ENCODE assay signal across 8 cellular contexts in the genomic region with DNA sequence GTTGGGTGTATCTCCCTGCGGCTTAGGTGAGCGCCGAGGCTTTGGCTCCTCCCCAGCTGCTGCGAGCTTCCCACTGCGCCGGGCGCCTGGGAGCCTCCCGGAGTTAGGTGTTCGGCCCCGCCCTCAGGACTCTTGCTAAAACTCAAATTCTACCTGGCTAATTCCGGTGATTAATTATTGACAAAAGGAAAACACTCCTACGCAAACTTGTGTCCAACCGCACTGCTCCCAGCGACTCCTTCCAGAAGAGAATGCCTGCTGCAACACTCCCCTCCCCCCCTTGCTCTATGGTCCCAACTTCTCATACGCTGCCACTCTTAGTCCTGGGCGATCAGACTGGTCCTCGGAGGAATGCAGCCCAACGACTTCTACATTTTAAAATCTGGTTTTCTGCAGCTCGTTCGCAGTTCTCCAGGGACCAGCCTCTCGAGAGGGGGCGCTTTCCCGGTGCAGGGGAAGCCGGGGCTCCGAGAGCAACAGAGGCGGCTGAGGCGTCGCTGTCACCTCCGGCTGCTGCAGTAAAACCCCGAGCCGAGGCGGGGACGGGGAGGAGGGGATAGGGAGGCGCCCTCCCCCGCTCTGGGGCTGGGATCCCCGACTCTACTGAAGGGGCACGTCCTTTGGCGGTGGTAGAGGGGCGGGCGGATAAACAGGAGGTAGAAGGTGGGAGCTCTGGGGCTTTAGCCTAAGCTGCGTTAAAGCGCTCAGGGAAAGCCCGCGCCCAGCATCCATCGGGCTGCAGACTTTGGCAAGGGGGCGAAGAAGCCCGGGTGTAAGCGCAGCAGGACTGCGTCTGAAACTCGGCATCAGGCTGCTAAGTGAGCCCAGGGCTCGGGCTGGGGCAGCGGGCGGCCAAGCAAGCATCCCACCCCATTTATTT. TPM values are rescaled to one million over a fixed set of nuclear protein-coding genes. Genes with fewer than 3 reads are reported as not detected.
DNase-seq lines count a peak whose midpoint lies in the region; ATAC-seq and TF ChIP-seq lines count a peak whose summit lies in the region.

A gene with protein sequence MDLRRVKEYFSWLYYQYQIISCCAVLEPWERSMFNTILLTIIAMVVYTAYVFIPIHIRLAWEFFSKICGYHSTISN (minus strand): TSS at position 77 of the 880 bp plus-strand sequence. CDS start 25,194 bp downstream, outside the sequence.

- peaks cover 21% of the 10 kb centered on the region for H3K4me1 ChIP-seq in body of pancreas
- peaks cover 24% of the 10 kb centered on the region for H3K4me1 ChIP-seq in iPS-18a (ENCODE audit: control insufficient read depth, low read depth, low read length)
- H3K4me1 ChIP-seq in skeletal muscle satellite cell (ENCODE audit: control insufficient read depth, insufficient read depth, low read length), result peaks cover 13% of the 10 kb centered on the region

- peaks cover 0 to 8% of the 10 kb centered on the region in 2 donors for H3K27me3 ChIP-seq in body of pancreas
- H3K27me3 ChIP-seq in iPS-18a (ENCODE audit: control insufficient read depth, insufficient read depth, low read length), result peaks cover 21% of the 10 kb centered on the region
- peaks cover 43% of the 10 kb centered on the region for H3K27me3 ChIP-seq in skeletal muscle satellite cell (ENCODE audit: control insufficient read depth, insufficient read depth, low read length)

- H3K4me2 ChIP-seq in skeletal muscle satellite cell (ENCODE audit: low read length), result peak within 1 kb of the TSS; percentile 94

- peak in 1 of 3 donors; percentile 21 for TF ChIP-seq POLR2A in body of pancreas (IDR thresholded peaks at IDR 0.05)

- no peak within 1 kb of the TSS for H3K27ac ChIP-seq in body of pancreas
- no peak within 1 kb of the TSS for H3K27ac ChIP-seq in iPS-18a (ENCODE audit: low read length)

- no peaks in the 10 kb centered on the region for H3K36me3 ChIP-seq in body of pancreas (replicated peaks in 1 of 2; ENCODE audit: insufficient read depth in 1 of 2, low read depth in 2 of 2)
- no peaks in the 10 kb centered on the region for H3K36me3 ChIP-seq in iPS-18a (ENCODE audit: control insufficient read depth, low read depth, low read length)
- no peaks in the 10 kb centered on the region for H3K36me3 ChIP-seq in skeletal muscle satellite cell (ENCODE audit: insufficient read depth, low read length)

- ATAC-seq in GM21381 (IDR thresholded peaks at IDR 0.05; ENCODE audit: unreplicated experiment), result peak; percentile 53
- ATAC-seq in body of pancreas, result peak; percentile 60
- ATAC-seq in HG03039 (IDR thresholded peaks at IDR 0.05; ENCODE audit: unreplicated experiment), result no peak

- H3K9ac ChIP-seq in iPS-18a (ENCODE audit: low read length) (peak within 1 kb of the TSS; percentile 43), skeletal muscle satellite cell (ENCODE audit: low read depth, low read length) (no peak within 1 kb of the TSS)

- TF ChIP-seq CTCF in body of pancreas (IDR thresholded peaks at IDR 0.05), result no peak

- intact Hi-C loops in body of pancreas (cut with DNase I), result no loop called here

- DNase-seq in COR-L47 (lab: John Stamatoyannopoulos, UW) (peak; percentile 75), HuH-7.5 (ENCODE audit: low spot score) (peak; percentile 59), T-helper 2 cell (peak in 3 of 5 experiments; percentile 14 to 39 (median 14)), body of pancreas (peak; percentile 34 to 59 (median 54))

- no peaks in the 10 kb centered on the region for H3K9me3 ChIP-seq in body of pancreas
- H3K9me3 ChIP-seq in iPS-18a (ENCODE audit: control insufficient read depth, low read depth, low read length), result no peaks in the 10 kb centered on the region
- no peaks in the 10 kb centered on the region for H3K9me3 ChIP-seq in skeletal muscle satellite cell (replicated peaks; ENCODE audit: low read length)

- H3K4me3 ChIP-seq in body of pancreas (peak within 1 kb of the TSS in 1 of 2 donors; percentile 27), iPS-18a (ENCODE audit: low read length) (peak within 1 kb of the TSS; percentile 75), skeletal muscle satellite cell (ENCODE audit: low read length) (peak within 1 kb of the TSS; percentile 73)

- 1 to 2% methylated on average over 42 to 53 of the region's 53 CpGs for WGBS in body of pancreas, 2 donors

RNA-seq across cellular contexts. Expression of the gene that starts here (rescaled TPM):
- 1 to 10 TPM in 1 of 2 donors, not detected in 1; 3.4 TPM for total RNA-seq in body of pancreas
- total RNA-seq in skeletal muscle satellite cell (2012; rRNA removed), result not detected in 2 replicates

Comparison
In these comparisons a context has a peak if more than half of its experiments do, and no peak if none do; other contexts are left out.
1. DNase-seq: peak in every context shown above with its lines; median percentile 75 in COR-L47; 59 in HuH-7.5; 54 in body of pancreas; 14 in T-helper 2 cell.